Comparison of ENCODE assay signal across 17 cellular contexts in the genomic region with DNA sequence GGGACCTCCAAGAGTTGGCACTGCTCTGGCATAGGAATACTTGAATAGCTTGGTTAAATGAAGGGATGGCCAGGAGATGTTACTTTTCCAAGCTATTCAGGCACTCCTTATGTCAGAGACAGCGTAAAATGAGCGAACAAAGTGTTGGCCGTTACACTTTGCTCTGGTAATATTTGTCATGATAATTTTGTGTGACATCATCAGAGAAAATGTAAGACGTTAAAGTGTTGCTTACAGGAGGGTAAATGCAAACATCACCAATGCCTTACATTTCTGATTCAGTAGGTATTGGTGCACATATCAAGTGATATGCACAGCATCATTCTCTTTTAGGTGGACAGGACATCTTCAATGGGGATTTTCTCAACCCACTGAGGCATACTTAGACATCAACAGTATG. TPM values are rescaled to one million over a fixed set of nuclear protein-coding genes. Genes with fewer than 3 reads are reported as not detected.
DNase-seq lines count a peak whose midpoint lies in the region; ATAC-seq, FAIRE-seq and TF ChIP-seq lines count a peak whose summit lies in the region.
"Had no signal": no experiment of that assay in that cellular context is flagged by ENCODE, and none has a peak within 500 bp of the region (broad histone marks: within the 10 kb centered on the region; RNA-seq: fewer than 3 reads in every experiment).

No MANE protein-coding gene starts in this region.

- intact Hi-C loops in activated CD4-positive, alpha-beta T cell treated with anti-CD3 and anti-CD28 coated beads, Interleukin-2, amount 10 ng/mL, durations not matched to agents 24 days and 14 days (cut with micrococcal nuclease), result no loop called here
- intact Hi-C loops in CD4-positive, alpha-beta T cell (cut with DNase I, micrococcal nuclease), result no loop called here
- intact Hi-C loops in K562 (cut with micrococcal nuclease) (no loop called here), kidney (cut with DNase I) (no loop called here), thyroid gland (cut with DNase I) (no loop called here)

- in situ Hi-C loops in K562 (cut with MboI), result no loop called here

- peak; percentile 43 for DNase-seq in activated CD4-positive, alpha-beta T cell treated with anti-CD3 and anti-CD28 coated beads, Interleukin-2, amount 10 ng/mL, durations not matched to agents 24 days and 14 days
- no peak for DNase-seq in activated CD4-positive, alpha-beta T cell treated with anti-CD3 and anti-CD28 coated beads for 4 hours
- no peak for DNase-seq in CD4-positive, alpha-beta T cell
- DNase-seq in NB4 (ENCODE audit: low read depth) (no peak), K562 (ENCODE audit: extremely low read depth in 1 of 4, low spot score in 3 of 4) (no peak), glutamatergic neuron (no peak), kidney (no peak), thyroid gland (no peak)
- DNase-seq: Caco-2, DMS153, DMS79, GF-D8, H9 had no signal

- no peak overlapping the region for H3K4me3 Mint-ChIP-seq in activated CD4-positive, alpha-beta T cell treated with anti-CD3 and anti-CD28 coated beads, Interleukin-2, amount 10 ng/mL, durations not matched to agents 24 days and 14 days
- peak overlapping the region; percentile 4 for H3K4me3 Mint-ChIP-seq in CD4-positive, alpha-beta T cell
- H3K4me3 Mint-ChIP-seq in glutamatergic neuron (ENCODE audit: unreplicated experiment), result no peak overlapping the region
- H3K4me3 Mint-ChIP-seq: B cell, H9 had no signal

- ATAC-seq in CD4-positive, alpha-beta T cell (ENCODE audit: poor library complexity), result no peak
- ATAC-seq in K562, result no peak

- H3K9me1 ChIP-seq in K562 (ENCODE audit: control insufficient read depth, insufficient read depth, low read length), result no peaks in the 10 kb centered on the region

- H3K79me2 ChIP-seq in K562 (ENCODE audit: control insufficient read depth, insufficient read depth, low read length), result peaks cover 73% of the 10 kb centered on the region

- 90% methylated on average over 4 of the region's 4 CpGs for WGBS in K562 (ENCODE audit: insufficient coverage, low coverage, missing lambda C conversion rate)
- 97 to 98% methylated on average over 4 of the region's 4 CpGs for WGBS in thyroid gland, 2 donors

- TF ChIP-seq POLR2A in NB4 (IDR thresholded peaks at IDR 0.05; ENCODE audit: extremely low read depth, insufficient read length) (no peak), K562 (conservative IDR thresholded peaks at IDR 0.05) (no peak), thyroid gland (IDR thresholded peaks at IDR 0.05) (no peak)

- no peak for TF ChIP-seq RAD21 in K562 (CRISPR knock-in tag; conservative IDR thresholded peaks at IDR 0.05 in 1 of 2, IDR thresholded peaks at IDR 0.05 in 1 of 2)

- peak overlapping the region; percentile 10 for H3K4me3 ChIP-seq in NB4 (ENCODE audit: low read depth, low read length)
- H3K4me3 ChIP-seq in K562, result no peak overlapping the region
- H3K4me3 ChIP-seq in kidney (ENCODE audit: low read length in 2 of 2), result no peak overlapping the region
- H3K4me3 ChIP-seq in thyroid gland (replicated peaks in 1 of 3), result no peak overlapping the region
- H3K4me3 ChIP-seq: BLaER1 treated with 17β-estradiol and CSF1 and Interleukin-3, amounts not matched to agents 10 nM and 100 nM had no signal

- H3K36me3 Mint-ChIP-seq in activated CD4-positive, alpha-beta T cell treated with anti-CD3 and anti-CD28 coated beads, Interleukin-2, amount 10 ng/mL, durations not matched to agents 24 days and 14 days (ENCODE audit: low read depth), result peaks cover 31% of the 10 kb centered on the region
- peaks cover 65% of the 10 kb centered on the region for H3K36me3 Mint-ChIP-seq in CD4-positive, alpha-beta T cell (ENCODE audit: low read depth)
- no peaks in the 10 kb centered on the region for H3K36me3 Mint-ChIP-seq in glutamatergic neuron (ENCODE audit: unreplicated experiment)

- no peaks in the 10 kb centered on the region for H3K9me3 ChIP-seq in CD4-positive, alpha-beta T cell (ENCODE audit: control insufficient read depth, low read length)
- H3K9me3 ChIP-seq in K562 (replicated peaks; ENCODE audit: control insufficient read depth, insufficient read depth, low read depth, low read length) (no peaks in the 10 kb centered on the region; the same call in 1 of the 2 replicates), kidney (ENCODE audit: control insufficient read depth in 1 of 2, low read length in 2 of 2) (no peaks in the 10 kb centered on the region), thyroid gland (no peaks in the 10 kb centered on the region)
- H3K9me3 ChIP-seq: Caco-2 had no signal

- FAIRE-seq in K562 (lab: Jason Lieb, UNC), result no peak
- FAIRE-seq in kidney (lab: Jason Lieb, UNC), result no peak
- FAIRE-seq: GM19239, H1 had no signal

- no peak for TF ChIP-seq CTCF in CD4-positive, alpha-beta T cell (IDR thresholded peaks at IDR 0.05)
- TF ChIP-seq CTCF in NB4 (IDR thresholded peaks at IDR 0.05; ENCODE audit: low read depth, low read length) (no peak), K562 (IDR thresholded peaks at IDR 0.05 in 2 of 3, conservative IDR thresholded peaks at IDR 0.05 in 1 of 3; ENCODE audit: insufficient read depth in 2 of 3, low read depth in 1 of 3, low read length in 3 of 3) (no peak), glutamatergic neuron (IDR thresholded peaks at IDR 0.05; ENCODE audit: partially characterized antibody, unreplicated experiment) (no peak), kidney (IDR thresholded peaks at IDR 0.05; ENCODE audit: borderline replicate concordance, extremely low read depth, insufficient read depth) (no peak), thyroid gland (IDR thresholded peaks at IDR 0.05) (no peak)

- no peak overlapping the region for H2AFZ ChIP-seq in K562 (ENCODE audit: low read depth, low read length)

- H3K27me3 Mint-ChIP-seq in activated CD4-positive, alpha-beta T cell treated with anti-CD3 and anti-CD28 coated beads, Interleukin-2, amount 10 ng/mL, durations not matched to agents 24 days and 14 days, result no peaks in the 10 kb centered on the region
- no peaks in the 10 kb centered on the region for H3K27me3 Mint-ChIP-seq in CD4-positive, alpha-beta T cell
- H3K27me3 Mint-ChIP-seq in glutamatergic neuron (ENCODE audit: unreplicated experiment), result no peaks in the 10 kb centered on the region
- H3K27me3 Mint-ChIP-seq: B cell had no signal

- H3K9ac ChIP-seq in K562 (ENCODE audit: insufficient read depth in 1 of 2, low read depth in 2 of 2, low read length in 2 of 2) (no peak overlapping the region), kidney (ENCODE audit: low read length in 2 of 2) (no peak overlapping the region)
- H3K9ac ChIP-seq: BLaER1 treated with 17β-estradiol and CSF1 and Interleukin-3, amounts not matched to agents 10 nM and 100 nM had no signal

- no peak overlapping the region for H3K27ac ChIP-seq in CD4-positive, alpha-beta T cell (ENCODE audit: low read depth, low read length)
- H3K27ac ChIP-seq in K562 (ENCODE audit: extremely low read depth, low read depth, low read length), result no peak overlapping the region
- no peak overlapping the region for H3K27ac ChIP-seq in kidney (ENCODE audit: low read depth in 2 of 2, low read length in 2 of 2)
- no peak overlapping the region for H3K27ac ChIP-seq in thyroid gland
- H3K27ac ChIP-seq: BLaER1 treated with 17β-estradiol and CSF1 and Interleukin-3, amounts not matched to agents 10 nM and 100 nM had no signal

- H3K36me3 ChIP-seq in K562 (ENCODE audit: control insufficient read depth, insufficient read depth, low read length) (peaks cover 5% of the 10 kb centered on the region; the same call in 2 of the 3 replicates), kidney (ENCODE audit: control insufficient read depth in 1 of 2, insufficient read depth in 2 of 2, low read length in 2 of 2) (peaks cover 0 to under 1% of the 10 kb centered on the region in 2 donors), thyroid gland (no peaks in the 10 kb centered on the region)

- CTCF ChIA-PET in CD4-positive, alpha-beta T cell (lab: Charles Lee), result interaction anchor here (1.3 kb wide), 1 partner anchor 111 kb away, joined by 4 read pairs; no protein-coding TSS in a partner anchor
- CTCF ChIA-PET in K562 (lab: Yijun Ruan, JAX; ENCODE audit: low intra/inter-chr PET ratio), result no interaction called here

- no peak overlapping the region for H3K4me2 ChIP-seq in K562 (ENCODE audit: insufficient read depth, low read length)
- H3K4me2 ChIP-seq: BLaER1 treated with 17β-estradiol and CSF1 and Interleukin-3, amounts not matched to agents 10 nM and 100 nM had no signal

- BruUV-seq in K562 (replicated peaks; lab: Mats Ljungman, UMichigan), result no TSS peak

- POLR2A ChIA-PET in CD4-positive, alpha-beta T cell (lab: Charles Lee), result no interaction called here
- POLR2A ChIA-PET in K562 (lab: Yijun Ruan, JAX), result no interaction called here

- TF ChIP-seq EP300 in K562 (IDR thresholded peaks at IDR 0.05; ENCODE audit: low read length), result no peak

- H3K4me1 Mint-ChIP-seq in activated CD4-positive, alpha-beta T cell treated with anti-CD3 and anti-CD28 coated beads, Interleukin-2, amount 10 ng/mL, durations not matched to agents 24 days and 14 days, result peaks cover 48% of the 10 kb centered on the region
- peaks cover 56% of the 10 kb centered on the region for H3K4me1 Mint-ChIP-seq in CD4-positive, alpha-beta T cell (ENCODE audit: low read depth)
- no peaks in the 10 kb centered on the region for H3K4me1 Mint-ChIP-seq in glutamatergic neuron (ENCODE audit: low read depth, unreplicated experiment)

- H3K27ac Mint-ChIP-seq in activated CD4-positive, alpha-beta T cell treated with anti-CD3 and anti-CD28 coated beads, Interleukin-2, amount 10 ng/mL, durations not matched to agents 24 days and 14 days, result no peak overlapping the region
- no peak overlapping the region for H3K27ac Mint-ChIP-seq in CD4-positive, alpha-beta T cell
- H3K27ac Mint-ChIP-seq in glutamatergic neuron (ENCODE audit: unreplicated experiment), result no peak overlapping the region
- H3K27ac Mint-ChIP-seq: B cell, H9 had no signal

- H4K20me1 ChIP-seq in K562 (replicated peaks; ENCODE audit: control insufficient read depth, insufficient read depth, low read length), result peaks cover 4% of the 10 kb centered on the region
- H4K20me1 ChIP-seq: BLaER1 treated with 17β-estradiol and CSF1 and Interleukin-3, amounts not matched to agents 10 nM and 100 nM had no signal

- no peaks in the 10 kb centered on the region for H3K27me3 ChIP-seq in CD4-positive, alpha-beta T cell (ENCODE audit: control insufficient read depth, insufficient read depth, low read length)
- H3K27me3 ChIP-seq in K562 (ENCODE audit: control insufficient read depth in 2 of 2, insufficient read depth in 2 of 2, low read length in 2 of 2) (no peaks in the 10 kb centered on the region), thyroid gland (no peaks in the 10 kb centered on the region)
- H3K27me3 ChIP-seq: BLaER1 treated with 17β-estradiol and CSF1 and Interleukin-3, amounts not matched to agents 10 nM and 100 nM had no signal

- H3K4me1 ChIP-seq in K562 (replicated peaks in 1 of 2; ENCODE audit: control insufficient read depth in 2 of 2, insufficient read depth in 2 of 2, low read length in 2 of 2) (peaks cover 0 to 2% of the 10 kb centered on the region in 2 experiments; a peak in 1 of 5 replicates), kidney (ENCODE audit: control insufficient read depth in 1 of 2, insufficient read depth in 1 of 2, low read depth in 1 of 2, low read length in 2 of 2) (peaks cover 0 to 4% of the 10 kb centered on the region in 2 donors), thyroid gland (peaks cover 0 to 6% of the 10 kb centered on the region in 2 donors)

- H3K9me3 Mint-ChIP-seq in activated CD4-positive, alpha-beta T cell treated with anti-CD3 and anti-CD28 coated beads, Interleukin-2, amount 10 ng/mL, durations not matched to agents 24 days and 14 days, result peaks cover 7% of the 10 kb centered on the region
- no peaks in the 10 kb centered on the region for H3K9me3 Mint-ChIP-seq in CD4-positive, alpha-beta T cell
- no peaks in the 10 kb centered on the region for H3K9me3 Mint-ChIP-seq in glutamatergic neuron (ENCODE audit: unreplicated experiment)
- H3K9me3 Mint-ChIP-seq: H9 had no signal

RNA-seq across cellular contexts. Expression of a gene that starts 46.0 kb away (rescaled TPM):
- 28.0 and 35.4 TPM in 2 replicates for total RNA-seq in activated CD4-positive, alpha-beta T cell treated with anti-CD3 and anti-CD28 coated beads, Interleukin-2, amount 10 ng/mL, durations not matched to agents 24 days and 14 days
- 10 to 100 TPM; 20.1 to 20.3 TPM for total RNA-seq in CD4-positive, alpha-beta T cell
- 7.1 and 8.8 TPM in 2 replicates for total RNA-seq in K562 (2011; cell fraction: chromatin; rRNA removed; ENCODE audit: low replicate concordance)
- 2.8 and 2.9 TPM in 2 replicates for total RNA-seq in K562 (2011; cell fraction: nucleolus; rRNA removed)
- total RNA-seq in K562 (2011; cell fraction: nucleoplasm; rRNA removed), result 6.7 and 16.4 TPM in 2 replicates
- total RNA-seq in K562 (2014; rRNA removed) (6.4 and 6.9 TPM in 2 replicates), K562 (2014; rRNA removed; fragmentation: Illumina TruSeq; extraction: Trizol) (11.7 and 18.5 TPM in 2 replicates), K562 (2015; rRNA removed; fragmentation: Illumina TruSeq; extraction: Trizol) (8.4 and 10.5 TPM in 2 replicates), K562 (2021) (19.6 and 23.4 TPM in 2 replicates), glutamatergic neuron (ENCODE audit: unreplicated experiment) (26.3 TPM), kidney (34.2 TPM), thyroid gland (10 to 100 TPM; 12.3 to 23.5 (median 15.6) TPM)
- polyA plus RNA-seq in K562 (2011; rRNA removed) (14.9 and 21.8 TPM in 2 replicates), K562 (2014; fragmentation: Illumina TruSeq; extraction: Trizol) (6.8 and 8.8 TPM in 2 replicates), K562 (2014; fragmentation: Nextera tagmentation; extraction: Ambion mirVana) (1 to 10 TPM; 2.3 to 2.6 TPM), K562 (2014; rRNA removed) (9.7 and 12.0 TPM in 2 replicates), kidney (ENCODE audit: insufficient read depth, low read depth, low replicate concordance) (9.4 TPM)
- 1.6 and 2.8 TPM in 2 replicates for polyA plus RNA-seq in K562 (2011; cell fraction: cytosol; rRNA removed)
- polyA plus RNA-seq in K562 (2011; cell fraction: nucleus; rRNA removed), result 3.7 and 7.0 TPM in 2 replicates
- polyA plus RNA-seq in K562 (2012), result 6.8 and 7.4 TPM in 2 replicates
- polyA minus RNA-seq in K562 (2011; rRNA and poly(A)+ RNA removed), result 15.1 and 15.8 TPM in 2 replicates
- 5.8 and 11.0 TPM in 2 replicates for polyA minus RNA-seq in K562 (2011; cell fraction: cytosol; rRNA and poly(A)+ RNA removed)
- polyA minus RNA-seq in K562 (2011; cell fraction: nucleus; rRNA and poly(A)+ RNA removed), result 5.9 and 7.7 TPM in 2 replicates

RNA-seq across cellular contexts. Expression of a gene that starts 47.9 kb away (rescaled TPM):
- 4.8 and 4.9 TPM in 2 replicates for total RNA-seq in activated CD4-positive, alpha-beta T cell treated with anti-CD3 and anti-CD28 coated beads, Interleukin-2, amount 10 ng/mL, durations not matched to agents 24 days and 14 days
- under 1 TPM; 0.25 to 0.55 TPM for total RNA-seq in CD4-positive, alpha-beta T cell
- total RNA-seq in K562 (2011; cell fraction: chromatin; rRNA removed; ENCODE audit: low replicate concordance), result 6.4 and 7.4 TPM in 2 replicates
- total RNA-seq in K562 (2011; cell fraction: nucleolus; rRNA removed), result 5.1 and 7.3 TPM in 2 replicates
- 8.4 and 9.8 TPM in 2 replicates for total RNA-seq in K562 (2011; cell fraction: nucleoplasm; rRNA removed)
- 9.5 and 15.9 TPM in 2 replicates for total RNA-seq in K562 (2014; rRNA removed)
- 12.6 and 13.5 TPM in 2 replicates for total RNA-seq in K562 (2014; rRNA removed; fragmentation: Illumina TruSeq; extraction: Trizol)
- 12.0 and 14.7 TPM in 2 replicates for total RNA-seq in K562 (2015; rRNA removed; fragmentation: Illumina TruSeq; extraction: Trizol)
- 6.1 and 7.0 TPM in 2 replicates for total RNA-seq in K562 (2021)
- polyA plus RNA-seq in K562 (2011; rRNA removed), result 16.8 and 19.2 TPM in 2 replicates
- 4.2 and 7.4 TPM in 2 replicates for polyA plus RNA-seq in K562 (2011; cell fraction: cytosol; rRNA removed)
- 5.3 and 9.0 TPM in 2 replicates for polyA plus RNA-seq in K562 (2011; cell fraction: nucleus; rRNA removed)
- 7.0 and 9.1 TPM in 2 replicates for polyA plus RNA-seq in K562 (2012)
- polyA plus RNA-seq in K562 (2014; fragmentation: Illumina TruSeq; extraction: Trizol), result 17.4 and 19.9 TPM in 2 replicates
- polyA plus RNA-seq in K562 (2014; fragmentation: Nextera tagmentation; extraction: Ambion mirVana), result 10 to 100 TPM; 19.3 to 23.2 TPM
- 19.0 and 22.7 TPM in 2 replicates for polyA plus RNA-seq in K562 (2014; rRNA removed)
- 12.5 and 13.7 TPM in 2 replicates for polyA minus RNA-seq in K562 (2011; rRNA and poly(A)+ RNA removed)
- polyA minus RNA-seq in K562 (2011; cell fraction: cytosol; rRNA and poly(A)+ RNA removed), result 4.0 and 4.6 TPM in 2 replicates
- 5.4 and 7.9 TPM in 2 replicates for polyA minus RNA-seq in K562 (2011; cell fraction: nucleus; rRNA and poly(A)+ RNA removed)
- total RNA-seq in glutamatergic neuron (ENCODE audit: unreplicated experiment), result 21.2 TPM
- total RNA-seq in kidney, result 8.2 TPM
- 10.8 TPM for polyA plus RNA-seq in kidney (ENCODE audit: insufficient read depth, low read depth, low replicate concordance)
- total RNA-seq in thyroid gland, result 10 to 100 TPM; 10.0 to 22.4 (median 16.5) TPM
